ENCODE assay signal across 1 cellular context in genomic region chr5:19880430-19880829, GRCh38.
TF ChIP-seq lines count a peak whose summit lies in the region.

No MANE protein-coding gene starts in this region.

TF ChIP-seq in H1, 55 proteins besides CTCF, POLR2A, EP300 and RAD21 (continued from another document):
- TF ChIP-seq CHD7 (IDR thresholded peaks at IDR 0.05; ENCODE audit: insufficient replicate concordance, low read length), result no peak
- TF ChIP-seq BACH1 (IDR thresholded peaks at IDR 0.05; ENCODE audit: low read length), result no peak
- no peak for TF ChIP-seq SIX5 (IDR thresholded peaks at IDR 0.05; ENCODE audit: low read depth, low read length)
- no peak for TF ChIP-seq CTBP2 (IDR thresholded peaks at IDR 0.05; ENCODE audit: borderline replicate concordance, insufficient read depth, insufficient read length, low read length)
- TF ChIP-seq CEBPB (IDR thresholded peaks at IDR 0.05; ENCODE audit: low read depth, low read length), result no peak
- no peak for TF ChIP-seq TAF1 (IDR thresholded peaks at IDR 0.05; ENCODE audit: low read depth, low read length)
- no peak for TF ChIP-seq SIRT6 (IDR thresholded peaks at IDR 0.05; ENCODE audit: low read length)
- TF ChIP-seq TAF7 (optimal IDR thresholded peaks at IDR 0.05; ENCODE audit: borderline replicate concordance, low read depth, low read length), result no peak
- no peak for TF ChIP-seq EZH2 (IDR thresholded peaks at IDR 0.05; ENCODE audit: low read depth, low read length, severe bottlenecking)
- TF ChIP-seq SP4 (IDR thresholded peaks at IDR 0.05; ENCODE audit: low read length), result no peak
TF ChIP-seq in H1: peak in this region for 0.
